26 cellular contexts compared by ENCODE assay signal in genomic region chr19:21749090-21749489, GRCh38. TPM values are rescaled to one million over a fixed set of nuclear protein-coding genes. Genes with fewer than 3 reads are reported as not detected.
DNase-seq lines count a peak whose midpoint lies in the region; ATAC-seq and TF ChIP-seq lines count a peak whose summit lies in the region.
"Had no signal": no experiment of that assay in that cellular context is flagged by ENCODE, and none has a peak within 500 bp of the region (broad histone marks: within the 10 kb centered on the region; RNA-seq: fewer than 3 reads in every experiment).

No MANE protein-coding gene starts in this region.

- no peak for DNase-seq in activated CD8-positive, alpha-beta T cell treated with anti-CD3 and anti-CD28 coated beads for 36 hours
- no peak for DNase-seq in activated CD8-positive, alpha-beta T cell treated with anti-CD3 and anti-CD28 coated beads, Interleukin-2, amount 10 ng/mL, durations not matched to agents 7 days and 5 days
- DNase-seq in SK-N-SH (no peak), Calu3 (no peak), NCI-H187 (lab: John Stamatoyannopoulos, UW) (no peak)
- no peak for DNase-seq in effector memory CD8-positive, alpha-beta T cell
- DNase-seq in stimulated activated naive CD8-positive, alpha-beta T cell treated with anti-CD3 and anti-CD28 coated beads, Interleukin-15, Interleukin-2, amounts not matched to agents 100 U/mL and 50 U/mL, for 24 hours = no peak
- DNase-seq: activated CD4-positive, alpha-beta T cell treated with anti-CD3 and anti-CD28 coated beads, Interleukin-2, amount 50 U/mL, for 48 hours; activated naive CD4-positive, alpha-beta T cell treated with anti-CD3 and anti-CD28 coated beads for 36 hours; activated T-cell treated with anti-CD3 and anti-CD28 coated beads, Interleukin-2, amount 50 U/mL, for 1 hour; Caco-2; gastrocnemius medialis; GOT3; KG1; kidney; NCI-H1048; NCI-H2029 treated with DMSO at 0.1 percent for 48 hours; substantia nigra; T-helper 17 cell had no signal

- no peak overlapping the region for H3K27ac Mint-ChIP-seq in activated CD8-positive, alpha-beta T cell treated with anti-CD3 and anti-CD28 coated beads for 36 hours
- no peak overlapping the region for H3K27ac Mint-ChIP-seq in activated CD8-positive, alpha-beta T cell treated with anti-CD3 and anti-CD28 coated beads, Interleukin-2, amount 10 ng/mL, durations not matched to agents 7 days and 5 days
- peak overlapping the region; percentile 26 to 73 for H3K27ac Mint-ChIP-seq in effector memory CD8-positive, alpha-beta T cell
- H3K27ac Mint-ChIP-seq in Calu3 (ENCODE audit: unreplicated experiment) = no peak overlapping the region
- H3K27ac Mint-ChIP-seq: activated naive CD4-positive, alpha-beta T cell treated with anti-CD3 and anti-CD28 coated beads for 36 hours; T-helper 17 cell had no signal

- H3K27me3 ChIP-seq in SK-N-SH (ENCODE audit: insufficient read depth) = no peaks in the 10 kb centered on the region
- H3K27me3 ChIP-seq: breast epithelium, gastrocnemius medialis, neutrophil, SJSA1 had no signal

- H3K4me1 Mint-ChIP-seq in activated CD8-positive, alpha-beta T cell treated with anti-CD3 and anti-CD28 coated beads for 36 hours (ENCODE audit: low read depth) = peaks cover 14% of the 10 kb centered on the region
- H3K4me1 Mint-ChIP-seq in activated CD8-positive, alpha-beta T cell treated with anti-CD3 and anti-CD28 coated beads, Interleukin-2, amount 10 ng/mL, durations not matched to agents 7 days and 5 days (ENCODE audit: low read depth) = no peaks in the 10 kb centered on the region
- peaks cover 3 to 35% of the 10 kb centered on the region in 2 donors for H3K4me1 Mint-ChIP-seq in effector memory CD8-positive, alpha-beta T cell (ENCODE audit: low read depth in 2 of 2)
- no peaks in the 10 kb centered on the region for H3K4me1 Mint-ChIP-seq in Calu3 (ENCODE audit: low read depth, unreplicated experiment)

- no peak overlapping the region for H3K9ac ChIP-seq in SK-N-SH

- no peaks in the 10 kb centered on the region for H3K27me3 Mint-ChIP-seq in activated CD8-positive, alpha-beta T cell treated with anti-CD3 and anti-CD28 coated beads for 36 hours
- H3K27me3 Mint-ChIP-seq in activated CD8-positive, alpha-beta T cell treated with anti-CD3 and anti-CD28 coated beads, Interleukin-2, amount 10 ng/mL, durations not matched to agents 7 days and 5 days (ENCODE audit: low read depth) = no peaks in the 10 kb centered on the region
- no peaks in the 10 kb centered on the region for H3K27me3 Mint-ChIP-seq in effector memory CD8-positive, alpha-beta T cell
- no peaks in the 10 kb centered on the region for H3K27me3 Mint-ChIP-seq in Calu3 (ENCODE audit: unreplicated experiment)
- H3K27me3 Mint-ChIP-seq: T-helper 17 cell had no signal

- peak; percentile 55 for ATAC-seq in activated CD8-positive, alpha-beta T cell treated with anti-CD3 and anti-CD28 coated beads for 36 hours
- no peak for ATAC-seq in activated CD8-positive, alpha-beta T cell treated with anti-CD3 and anti-CD28 coated beads, Interleukin-2, amount 10 ng/mL, durations not matched to agents 7 days and 5 days
- ATAC-seq in effector memory CD8-positive, alpha-beta T cell (replicated peaks) = no peak
- peak; percentile 43 for ATAC-seq in stimulated activated naive CD8-positive, alpha-beta T cell treated with anti-CD3 and anti-CD28 coated beads, Interleukin-15, Interleukin-2, amounts not matched to agents 100 U/mL and 50 U/mL, for 24 hours
- ATAC-seq in GM19324 (IDR thresholded peaks at IDR 0.05; ENCODE audit: low FRiP score, unreplicated experiment) = no peak
- ATAC-seq: A549, gastrocnemius medialis, T-helper 17 cell had no signal

- H3K9me2 ChIP-seq in SK-N-SH = no peaks in the 10 kb centered on the region

- no peak overlapping the region for H3K27ac ChIP-seq in SK-N-SH (ENCODE audit: low read depth in 2 of 2, low read length in 1 of 2)
- H3K27ac ChIP-seq: A549, breast epithelium, epithelial cell of prostate, gastrocnemius medialis, neutrophil, SJSA1, VCaP had no signal

- H3K4me1 ChIP-seq in SK-N-SH (ENCODE audit: control insufficient read depth in 1 of 2, insufficient read depth in 2 of 2, low read depth in 1 of 2, low read length in 1 of 2) = peaks cover 0 to 3% of the 10 kb centered on the region in 2 experiments; a peak in 2 of 4 replicates
- H3K4me1 ChIP-seq: A549, breast epithelium, Caco-2, gastrocnemius medialis, SJSA1 had no signal

- TF ChIP-seq EP300 in SK-N-SH (IDR thresholded peaks at IDR 0.05; ENCODE audit: borderline replicate concordance in 1 of 2, low read depth in 1 of 2, low read length in 1 of 2) = no peak

- no peak for TF ChIP-seq CTCF in activated CD8-positive, alpha-beta T cell treated with anti-CD3 and anti-CD28 coated beads for 36 hours (IDR thresholded peaks at IDR 0.05)
- TF ChIP-seq CTCF in SK-N-SH (IDR thresholded peaks at IDR 0.05) (no peak), Calu3 (IDR thresholded peaks at IDR 0.05; ENCODE audit: unreplicated experiment) (no peak)

- no peak overlapping the region; the same call in 1 of the 2 replicates for H3K4me2 ChIP-seq in SK-N-SH
- H3K4me2 ChIP-seq: A549 had no signal

- H3K4me3 ChIP-seq in SK-N-SH (ENCODE audit: low read depth in 2 of 2, low read length in 1 of 2) = no peak overlapping the region
- H3K4me3 ChIP-seq: A549, breast epithelium, gastrocnemius medialis, SJSA1 had no signal

- no peak overlapping the region for H2AFZ ChIP-seq in SK-N-SH (ENCODE audit: low read depth)

- H3K9me3 ChIP-seq in SK-N-SH = peaks cover 3% of the 10 kb centered on the region; the same call in 1 of the 2 replicates
- H3K9me3 ChIP-seq: A549, Caco-2, gastrocnemius medialis had no signal

- H3K79me2 ChIP-seq in SK-N-SH (ENCODE audit: insufficient read depth) = peaks cover 28% of the 10 kb centered on the region; the same call in 1 of the 2 replicates

- 50% methylated on average over 4 of the region's 4 CpGs for WGBS in SK-N-SH (ENCODE audit: low lambda C conversion rate)

- POLR2A ChIA-PET in activated CD8-positive, alpha-beta T cell treated with anti-CD3 and anti-CD28 coated beads for 36 hours (lab: Charles Lee) = no interaction called here
- POLR2A ChIA-PET in activated CD8-positive, alpha-beta T cell treated with anti-CD3 and anti-CD28 coated beads, Interleukin-2, amount 10 ng/mL, durations not matched to agents 7 days and 5 days (lab: Charles Lee) = no interaction called here
- POLR2A ChIA-PET in SK-N-SH (lab: Yijun Ruan, JAX) = no interaction called here

- no peaks in the 10 kb centered on the region for H4K20me1 ChIP-seq in SK-N-SH (ENCODE audit: insufficient read depth)

- no peak overlapping the region for H3K4me3 Mint-ChIP-seq in activated CD8-positive, alpha-beta T cell treated with anti-CD3 and anti-CD28 coated beads for 36 hours
- no peak overlapping the region for H3K4me3 Mint-ChIP-seq in activated CD8-positive, alpha-beta T cell treated with anti-CD3 and anti-CD28 coated beads, Interleukin-2, amount 10 ng/mL, durations not matched to agents 7 days and 5 days
- H3K4me3 Mint-ChIP-seq in effector memory CD8-positive, alpha-beta T cell = peak overlapping the region in 1 of 2 donors; percentile 14
- no peak overlapping the region for H3K4me3 Mint-ChIP-seq in Calu3 (ENCODE audit: low read depth, unreplicated experiment)
- H3K4me3 Mint-ChIP-seq: activated naive CD4-positive, alpha-beta T cell treated with anti-CD3 and anti-CD28 coated beads for 36 hours; T-helper 17 cell had no signal

- peaks cover 66% of the 10 kb centered on the region for H3K36me3 Mint-ChIP-seq in activated CD8-positive, alpha-beta T cell treated with anti-CD3 and anti-CD28 coated beads for 36 hours (ENCODE audit: low read depth)
- peaks cover 82% of the 10 kb centered on the region for H3K36me3 Mint-ChIP-seq in activated CD8-positive, alpha-beta T cell treated with anti-CD3 and anti-CD28 coated beads, Interleukin-2, amount 10 ng/mL, durations not matched to agents 7 days and 5 days (ENCODE audit: low read depth)
- no peaks in the 10 kb centered on the region for H3K36me3 Mint-ChIP-seq in effector memory CD8-positive, alpha-beta T cell (ENCODE audit: insufficient read depth)
- H3K36me3 Mint-ChIP-seq in Calu3 (ENCODE audit: insufficient read depth, unreplicated experiment) = no peaks in the 10 kb centered on the region

- intact Hi-C loops in activated CD8-positive, alpha-beta T cell treated with anti-CD3 and anti-CD28 coated beads for 36 hours (cut with micrococcal nuclease) = no loop called here
- intact Hi-C loops in Calu3 (cut with micrococcal nuclease; ENCODE audit: unreplicated experiment) = no loop called here

- H3K36me3 ChIP-seq in SK-N-SH (replicated peaks in 1 of 2; ENCODE audit: control insufficient read depth in 1 of 2, insufficient read depth in 2 of 2, low read length in 1 of 2) = peaks cover 0 to 21% of the 10 kb centered on the region in 2 experiments
- H3K36me3 ChIP-seq: breast epithelium had no signal

- H3F3A ChIP-seq in SK-N-SH (replicated peaks; ENCODE audit: insufficient read depth) = no peaks in the 10 kb centered on the region

- H3K9me3 Mint-ChIP-seq in activated CD8-positive, alpha-beta T cell treated with anti-CD3 and anti-CD28 coated beads for 36 hours = no peaks in the 10 kb centered on the region
- peaks cover 49% of the 10 kb centered on the region for H3K9me3 Mint-ChIP-seq in activated CD8-positive, alpha-beta T cell treated with anti-CD3 and anti-CD28 coated beads, Interleukin-2, amount 10 ng/mL, durations not matched to agents 7 days and 5 days (ENCODE audit: insufficient read depth)
- peaks cover 0 to 2% of the 10 kb centered on the region in 2 donors for H3K9me3 Mint-ChIP-seq in effector memory CD8-positive, alpha-beta T cell
- peaks cover 2% of the 10 kb centered on the region for H3K9me3 Mint-ChIP-seq in Calu3 (ENCODE audit: low read depth, unreplicated experiment)

- no peak for TF ChIP-seq RAD21 in SK-N-SH (IDR thresholded peaks at IDR 0.05; ENCODE audit: low read length)

- no TSS peak for BruUV-seq in Calu3 (replicated peaks; lab: Mats Ljungman, UMichigan)

- CTCF ChIA-PET in activated CD8-positive, alpha-beta T cell treated with anti-CD3 and anti-CD28 coated beads for 36 hours (lab: Charles Lee) = no interaction called here
- CTCF ChIA-PET in activated CD8-positive, alpha-beta T cell treated with anti-CD3 and anti-CD28 coated beads, Interleukin-2, amount 10 ng/mL, durations not matched to agents 7 days and 5 days (lab: Charles Lee) = interaction anchor here (0.9 kb wide), 1 partner anchor 103 kb away, joined by 3 read pairs; no protein-coding TSS in a partner anchor
- CTCF ChIA-PET in SK-N-SH (lab: Yijun Ruan, JAX) (no interaction called here), Calu3 (lab: Charles Lee) (no interaction called here)

RNA-seq across cellular contexts. Expression of gene ZNF100, which starts 18.3 kb away (rescaled TPM):
- total RNA-seq in activated CD8-positive, alpha-beta T cell treated with anti-CD3 and anti-CD28 coated beads for 36 hours = 10 to 100 TPM; 18.9 to 23.8 TPM
- total RNA-seq in activated CD8-positive, alpha-beta T cell treated with anti-CD3 and anti-CD28 coated beads, Interleukin-2, amount 10 ng/mL, durations not matched to agents 7 days and 5 days = 10 to 100 TPM; 21.6 to 28.4 TPM
- polyA plus RNA-seq in SK-N-SH (2012; rRNA removed) = 0.93 and 1.1 TPM in 2 replicates
- 1.1 and 1.4 TPM in 2 replicates for polyA plus RNA-seq in SK-N-SH (2012; cell fraction: cytosol; rRNA removed)
- polyA plus RNA-seq in SK-N-SH (2012; cell fraction: nucleus; rRNA removed) = 1.9 and 3.5 TPM in 2 replicates
- 9.1 and 9.4 TPM in 2 replicates for total RNA-seq in Calu3 (2022)
- polyA plus RNA-seq: A549 had no signal

Comparison
In these comparisons a context has a peak if more than half of its experiments do, and no peak if none do; other contexts are left out.
1. ATAC-seq: peak in activated CD8-positive, alpha-beta T cell treated with anti-CD3 and anti-CD28 coated beads for 36 hours (single experiment) and stimulated activated naive CD8-positive, alpha-beta T cell treated with anti-CD3 and anti-CD28 coated beads, Interleukin-15, Interleukin-2, amounts not matched to agents 100 U/mL and 50 U/mL, for 24 hours (single experiment); none in activated CD8-positive, alpha-beta T cell treated with anti-CD3 and anti-CD28 coated beads, Interleukin-2, amount 10 ng/mL, durations not matched to agents 7 days and 5 days (single experiment), effector memory CD8-positive, alpha-beta T cell (single experiment) and GM19324 (single experiment).
2. H3K27ac Mint-ChIP-seq: peak in effector memory CD8-positive, alpha-beta T cell (2 of 2); none in activated CD8-positive, alpha-beta T cell treated with anti-CD3 and anti-CD28 coated beads for 36 hours (single experiment), activated CD8-positive, alpha-beta T cell treated with anti-CD3 and anti-CD28 coated beads, Interleukin-2, amount 10 ng/mL, durations not matched to agents 7 days and 5 days (single experiment) and Calu3 (single experiment).